In genomic region chr2:23926289-23926749, GRCh38 we compare ENCODE assay signal across 8 cellular contexts. TPM values are rescaled to one million over a fixed set of nuclear protein-coding genes. Genes with fewer than 3 reads are reported as not detected.
DNase-seq lines count a peak whose midpoint lies in the region; ATAC-seq and TF ChIP-seq lines count a peak whose summit lies in the region.

No MANE protein-coding gene starts in this region.

- intact Hi-C loops in thyroid gland (cut with DNase I) = no loop called here

- TF ChIP-seq POLR2A in thyroid gland (IDR thresholded peaks at IDR 0.05) = no peak

- no peak for TF ChIP-seq CTCF in WERI-Rb-1 (IDR thresholded peaks at IDR 0.05; ENCODE audit: low read depth, low read length)
- TF ChIP-seq CTCF in thyroid gland (IDR thresholded peaks at IDR 0.05) = no peak

- peak overlapping the region; percentile 81 for H3K4me3 ChIP-seq in CD8-positive, alpha-beta memory T cell (ENCODE audit: low read length)
- H3K4me3 ChIP-seq in WERI-Rb-1 (ENCODE audit: low read depth, low read length) (peak overlapping the region; percentile 82), mononuclear cell (ENCODE audit: low read length) (peak overlapping the region; percentile 99), thyroid gland (replicated peaks in 1 of 3) (peak overlapping the region; percentile 79 to 91 (median 88))

- POLR2A ChIA-PET in CD8-positive, alpha-beta memory T cell (lab: Charles Lee) = interaction anchor here (0.6 to 5.2 kb wide), 11 partner anchors 14 to 1436 kb away, joined by 3 to 69 read pairs (median 3); partner anchors contain the start of genes FKBP1B, SF3B6, TP53I3 and UBXN2A

- DNase-seq in CD8-positive, alpha-beta memory T cell = peak in 2 of 5 donors; percentile 12 to 52
- DNase-seq in WERI-Rb-1 (peak; percentile 50), thyroid gland (peak; percentile 48), SKM-1 treated with dmso at 0.1 percent for 144 hours (lab: John Stamatoyannopoulos, UW; ENCODE audit: unreplicated experiment) (no peak)
- no peak for DNase-seq in effector memory CD8-positive, alpha-beta T cell

- no peaks in the 10 kb centered on the region for H3K36me3 ChIP-seq in CD8-positive, alpha-beta memory T cell (ENCODE audit: insufficient read depth, low read length)
- H3K36me3 ChIP-seq in WERI-Rb-1 (peaks cover 22% of the 10 kb centered on the region), thyroid gland (no peaks in the 10 kb centered on the region)

- peaks cover 45 to 72% (median 51%) of the 10 kb centered on the region in 3 donors for H3K4me1 Mint-ChIP-seq in CD8-positive, alpha-beta memory T cell
- peaks cover 29 to 47% of the 10 kb centered on the region in 2 donors for H3K4me1 Mint-ChIP-seq in effector memory CD8-positive, alpha-beta T cell (ENCODE audit: low read depth in 2 of 2)

- ATAC-seq in GM19455 (IDR thresholded peaks at IDR 0.05; ENCODE audit: unreplicated experiment) = peak; percentile 32
- peak; percentile 10 for ATAC-seq in HG03469 (IDR thresholded peaks at IDR 0.05; ENCODE audit: unreplicated experiment)
- ATAC-seq in effector memory CD8-positive, alpha-beta T cell (replicated peaks) = peak; percentile 3

- H3K27ac ChIP-seq in CD8-positive, alpha-beta memory T cell (ENCODE audit: low read depth, low read length) = peak overlapping the region; percentile 98
- peak overlapping the region; percentile 98 for H3K27ac ChIP-seq in WERI-Rb-1
- H3K27ac ChIP-seq in thyroid gland = peak overlapping the region; percentile 93 to 98 (median 97)

- H3K36me3 Mint-ChIP-seq in CD8-positive, alpha-beta memory T cell = peaks cover 0 to 18% (median 3%) of the 10 kb centered on the region in 3 donors
- H3K36me3 Mint-ChIP-seq in effector memory CD8-positive, alpha-beta T cell (ENCODE audit: insufficient read depth) = peaks cover 41% of the 10 kb centered on the region

- H3K9me3 Mint-ChIP-seq in CD8-positive, alpha-beta memory T cell = no peaks in the 10 kb centered on the region
- no peaks in the 10 kb centered on the region for H3K9me3 Mint-ChIP-seq in effector memory CD8-positive, alpha-beta T cell

- H3K27ac Mint-ChIP-seq in CD8-positive, alpha-beta memory T cell = peak overlapping the region; percentile 99 to 100 (median 100)
- H3K27ac Mint-ChIP-seq in effector memory CD8-positive, alpha-beta T cell = peak overlapping the region; percentile 99 to 100

- H3K27me3 ChIP-seq in CD8-positive, alpha-beta memory T cell (ENCODE audit: insufficient read depth, low read length, poor library complexity, severe bottlenecking) = no peaks in the 10 kb centered on the region
- H3K27me3 ChIP-seq in WERI-Rb-1 (ENCODE audit: insufficient read depth, low read depth, severe bottlenecking) (no peaks in the 10 kb centered on the region), mononuclear cell (ENCODE audit: insufficient read depth, low read length) (no peaks in the 10 kb centered on the region), thyroid gland (no peaks in the 10 kb centered on the region)

- H3K27me3 Mint-ChIP-seq in CD8-positive, alpha-beta memory T cell = no peaks in the 10 kb centered on the region
- no peaks in the 10 kb centered on the region for H3K27me3 Mint-ChIP-seq in effector memory CD8-positive, alpha-beta T cell

- 1% methylated on average over 8 of the region's 39 CpGs; no CpG with 5 or more reads in 1 of the 2 donors for WGBS in thyroid gland, 2 donors

- no peaks in the 10 kb centered on the region for H3K9me3 ChIP-seq in CD8-positive, alpha-beta memory T cell (ENCODE audit: low read length)
- H3K9me3 ChIP-seq in WERI-Rb-1 (ENCODE audit: severe bottlenecking) (no peaks in the 10 kb centered on the region), mononuclear cell (ENCODE audit: low read depth, low read length) (no peaks in the 10 kb centered on the region), thyroid gland (no peaks in the 10 kb centered on the region)

- peak overlapping the region; percentile 97 to 99 (median 98) for H3K4me3 Mint-ChIP-seq in CD8-positive, alpha-beta memory T cell
- peak overlapping the region; percentile 96 to 98 for H3K4me3 Mint-ChIP-seq in effector memory CD8-positive, alpha-beta T cell

- CTCF ChIA-PET in CD8-positive, alpha-beta memory T cell (lab: Charles Lee) = interaction anchor here (0.6 to 4.5 kb wide), 27 partner anchors 14 to 456 kb away, joined by 3 to 81 read pairs (median 4); partner anchors contain the start of genes FKBP1B, SF3B6, TP53I3 and UBXN2A

- peaks cover 39% of the 10 kb centered on the region for H3K4me1 ChIP-seq in CD8-positive, alpha-beta memory T cell (ENCODE audit: insufficient read depth, low read length)
- H3K4me1 ChIP-seq in mononuclear cell (ENCODE audit: insufficient read depth, low read length) = peaks cover 30% of the 10 kb centered on the region
- peaks cover 15 to 27% of the 10 kb centered on the region in 2 donors for H3K4me1 ChIP-seq in thyroid gland

RNA-seq across cellular contexts. Expression of gene ATAD2B, which starts 0.6 kb away (rescaled TPM):
- 10 to 100 TPM; 15.4 to 16.8 TPM for total RNA-seq in CD8-positive, alpha-beta memory T cell
- polyA plus RNA-seq in CD8-positive, alpha-beta memory T cell = 10.4 TPM
- 55.2 TPM for total RNA-seq in mononuclear cell
- total RNA-seq in thyroid gland = 10 to 100 TPM; 32.8 to 49.3 (median 37.3) TPM

RNA-seq across cellular contexts. Expression of gene UBXN2A, which starts 13.9 kb away (rescaled TPM):
- 10 to 100 TPM; 13.3 to 13.9 TPM for total RNA-seq in CD8-positive, alpha-beta memory T cell
- polyA plus RNA-seq in CD8-positive, alpha-beta memory T cell = 14.3 TPM
- total RNA-seq in mononuclear cell = 16.7 TPM
- 10 to 100 TPM; 10.7 to 14.9 (median 13.7) TPM for total RNA-seq in thyroid gland

Comparison
In these comparisons a context has a peak if more than half of its experiments do, and no peak if none do; other contexts are left out.
1. DNase-seq: peak in WERI-Rb-1 (single experiment) and thyroid gland (2 of 2); none in effector memory CD8-positive, alpha-beta T cell (0 of 3) and SKM-1 treated with dmso at 0.1 percent for 144 hours (single experiment).
2. Peak in every context shown above with its lines, with median percentiles within 50 percentile points of each other: H3K27ac ChIP-seq, H3K4me3 ChIP-seq and ATAC-seq.